Comparison of ENCODE assay signal across 2 cellular contexts in genomic region chr6:43178951-43179830, GRCh38.
TF ChIP-seq lines count a peak whose summit lies in the region.

No MANE protein-coding gene starts in this region.

TF ChIP-seq in HEK293, 187 proteins besides CTCF, POLR2A, EP300 and RAD21:
- peak; percentile 28; the same call in 1 of the 2 replicates for TF ChIP-seq SP2 (tag by site-specific recombination; IDR thresholded peaks at IDR 0.05)
- TF ChIP-seq ZBTB10 (tag by site-specific recombination; IDR thresholded peaks at IDR 0.05) = 0 out of 2 replicates have a peak, but pooled peaks have one; percentile 39
- no peak for TF ChIP-seq ZNF18 (tag by site-specific recombination; IDR thresholded peaks at IDR 0.05)
- peak; percentile 67 for TF ChIP-seq SCRT2 (tag by site-specific recombination; IDR thresholded peaks at IDR 0.05)
- TF ChIP-seq ZNF239 (tag by site-specific recombination; IDR thresholded peaks at IDR 0.05) = no peak
- TF ChIP-seq ZNF248 (tag by site-specific recombination; IDR thresholded peaks at IDR 0.05) = no peak

TF ChIP-seq in SK-N-SH, 30 proteins besides CTCF, POLR2A, EP300 and RAD21:
- TF ChIP-seq MEF2A (IDR thresholded peaks at IDR 0.05; ENCODE audit: borderline replicate concordance, low read depth) = no peak
- no peak for TF ChIP-seq MXI1 (IDR thresholded peaks at IDR 0.05; ENCODE audit: low read depth, low read length)
- TF ChIP-seq POLR2AphosphoS5 (IDR thresholded peaks at IDR 0.05; ENCODE audit: low read depth, low read length) = no peak
- TF ChIP-seq SIN3A (IDR thresholded peaks at IDR 0.05; ENCODE audit: borderline replicate concordance, low read depth, low read length) = no peak
- TF ChIP-seq SMC3 (IDR thresholded peaks at IDR 0.05; ENCODE audit: low read depth, low read length) = no peak
- no peak for TF ChIP-seq FOSL2 (IDR thresholded peaks at IDR 0.05; ENCODE audit: borderline replicate concordance, low read depth)
- no peak for TF ChIP-seq USF1 (IDR thresholded peaks at IDR 0.05; ENCODE audit: borderline replicate concordance, low read depth)
